Comparison of ENCODE assay signal across 8 cellular contexts in genomic region chr9:127608104-127608966, GRCh38. TPM values are rescaled to one million over a fixed set of nuclear protein-coding genes. Genes with fewer than 3 reads are reported as not detected.
A peak's percentile ranks its signal among the peaks of the same experiment; 100 is the strongest.
DNase-seq lines count a peak whose midpoint lies in the region; ATAC-seq and TF ChIP-seq lines count a peak whose summit lies in the region.

No MANE protein-coding gene starts in this region.

- no peak for ATAC-seq in HG02588 (IDR thresholded peaks at IDR 0.05; ENCODE audit: unreplicated experiment)
- ATAC-seq in GM18868 (IDR thresholded peaks at IDR 0.05; ENCODE audit: unreplicated experiment), result no peak

- H3K36me3 ChIP-seq in kidney epithelial cell (ENCODE audit: control insufficient read depth, insufficient read depth, low read length), result no peaks in the 10 kb centered on the region

- TF ChIP-seq CTCF in kidney epithelial cell (IDR thresholded peaks at IDR 0.05; ENCODE audit: insufficient read depth, low read length, poor library complexity, severe bottlenecking), result no peak

- DNase-seq in GM19240 (ENCODE audit: insufficient read length, low spot score) (peak; percentile 86), NCI-H2227 (lab: John Stamatoyannopoulos, UW; ENCODE audit: unreplicated experiment) (peak; percentile 93), kidney epithelial cell (ENCODE audit: low read depth) (no peak)
- DNase-seq in activated CD4-positive, alpha-beta T cell treated with anti-CD3 and anti-CD28 coated beads for 1 hour, result peak; percentile 67
- peak; percentile 77 for DNase-seq in central memory CD4-positive, alpha-beta T cell
- peak; percentile 59 to 68 for DNase-seq in stimulated activated CD4-positive, alpha-beta T cell treated with anti-CD3 and anti-CD28 coated beads, Interleukin-15, amount 100 ng/mL, for 1 hour (ENCODE audit: low read depth in 1 of 2, low spot score in 1 of 2)

- no peaks in the 10 kb centered on the region for H3K27me3 ChIP-seq in kidney epithelial cell (ENCODE audit: control insufficient read depth, insufficient read depth, low read length)

- peak overlapping the region; percentile 40 for H3K4me3 ChIP-seq in kidney epithelial cell (ENCODE audit: low read depth, low read length)

RNA-seq across cellular contexts. Expression of gene STXBP1, which starts 3.7 kb away (rescaled TPM):
- 23.8 and 27.5 TPM in 2 replicates for total RNA-seq in kidney epithelial cell
